ENCODE assay signal across 1 cellular context in the genomic region with DNA sequence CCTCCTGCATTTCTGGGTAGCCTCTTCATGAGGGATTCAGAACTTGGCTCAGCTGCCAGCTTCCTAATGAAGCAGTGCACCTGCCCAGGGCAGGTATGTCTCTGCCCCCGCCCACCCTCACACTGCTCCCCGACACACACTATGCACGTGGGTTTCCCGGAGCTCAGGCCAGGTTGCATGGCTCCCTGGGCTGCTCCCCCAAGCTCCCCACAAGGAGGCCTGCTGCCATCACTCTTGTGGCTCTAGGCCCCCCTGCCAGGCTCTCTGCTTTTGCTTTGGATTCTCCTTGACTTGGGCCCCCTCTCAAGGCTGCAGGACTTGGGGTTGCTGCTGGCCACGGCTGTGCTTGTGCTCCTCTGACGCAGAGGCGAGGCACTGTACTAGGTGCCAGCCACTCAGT.
TF ChIP-seq lines count a peak whose summit lies in the region.

No MANE protein-coding gene starts in this region.

TF ChIP-seq in IMR-90, 13 proteins besides CTCF, POLR2A, EP300 and RAD21:
- TF ChIP-seq, protein P1, sequence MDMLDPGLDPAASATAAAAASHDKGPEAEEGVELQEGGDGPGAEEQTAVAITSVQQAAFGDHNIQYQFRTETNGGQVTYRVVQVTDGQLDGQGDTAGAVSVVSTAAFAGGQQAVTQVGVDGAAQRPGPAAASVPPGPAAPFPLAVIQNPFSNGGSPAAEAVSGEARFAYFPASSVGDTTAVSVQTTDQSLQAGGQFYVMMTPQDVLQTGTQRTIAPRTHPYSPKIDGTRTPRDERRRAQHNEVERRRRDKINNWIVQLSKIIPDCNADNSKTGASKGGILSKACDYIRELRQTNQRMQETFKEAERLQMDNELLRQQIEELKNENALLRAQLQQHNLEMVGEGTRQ (IDR thresholded peaks at IDR 0.05; ENCODE audit: low read depth, low read length) = no peak
- TF ChIP-seq CEBPB (IDR thresholded peaks at IDR 0.05; ENCODE audit: low read depth, low read length) = no peak
- no peak for TF ChIP-seq FOS (IDR thresholded peaks at IDR 0.05; ENCODE audit: low read depth, low read length)
- TF ChIP-seq RCOR1 (IDR thresholded peaks at IDR 0.05; ENCODE audit: insufficient replicate concordance, low read length) = no peak
- TF ChIP-seq CHD1 (IDR thresholded peaks at IDR 0.05; ENCODE audit: low read depth, low read length) = no peak
- TF ChIP-seq, protein P2, sequence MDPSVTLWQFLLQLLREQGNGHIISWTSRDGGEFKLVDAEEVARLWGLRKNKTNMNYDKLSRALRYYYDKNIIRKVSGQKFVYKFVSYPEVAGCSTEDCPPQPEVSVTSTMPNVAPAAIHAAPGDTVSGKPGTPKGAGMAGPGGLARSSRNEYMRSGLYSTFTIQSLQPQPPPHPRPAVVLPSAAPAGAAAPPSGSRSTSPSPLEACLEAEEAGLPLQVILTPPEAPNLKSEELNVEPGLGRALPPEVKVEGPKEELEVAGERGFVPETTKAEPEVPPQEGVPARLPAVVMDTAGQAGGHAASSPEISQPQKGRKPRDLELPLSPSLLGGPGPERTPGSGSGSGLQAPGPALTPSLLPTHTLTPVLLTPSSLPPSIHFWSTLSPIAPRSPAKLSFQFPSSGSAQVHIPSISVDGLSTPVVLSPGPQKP (IDR thresholded peaks at IDR 0.05; ENCODE audit: borderline replicate concordance, low read depth, low read length) = no peak
- no peak for TF ChIP-seq SMC3 (IDR thresholded peaks at IDR 0.05; ENCODE audit: low read depth, low read length)
- no peak for TF ChIP-seq NFE2L2 (IDR thresholded peaks at IDR 0.05; ENCODE audit: low read depth, low read length)
- TF ChIP-seq MAFK (IDR thresholded peaks at IDR 0.05; ENCODE audit: low read depth, low read length) = no peak
- no peak for TF ChIP-seq RFX5 (IDR thresholded peaks at IDR 0.05; ENCODE audit: low read depth, low read length)
- TF ChIP-seq MAZ (IDR thresholded peaks at IDR 0.05; ENCODE audit: borderline replicate concordance, low read depth, low read length) = no peak
- no peak for TF ChIP-seq BHLHE40 (IDR thresholded peaks at IDR 0.05; ENCODE audit: low read depth, low read length)
- no peak for TF ChIP-seq MXI1 (IDR thresholded peaks at IDR 0.05; ENCODE audit: borderline replicate concordance, low read depth, low read length)
